In the genomic region with DNA sequence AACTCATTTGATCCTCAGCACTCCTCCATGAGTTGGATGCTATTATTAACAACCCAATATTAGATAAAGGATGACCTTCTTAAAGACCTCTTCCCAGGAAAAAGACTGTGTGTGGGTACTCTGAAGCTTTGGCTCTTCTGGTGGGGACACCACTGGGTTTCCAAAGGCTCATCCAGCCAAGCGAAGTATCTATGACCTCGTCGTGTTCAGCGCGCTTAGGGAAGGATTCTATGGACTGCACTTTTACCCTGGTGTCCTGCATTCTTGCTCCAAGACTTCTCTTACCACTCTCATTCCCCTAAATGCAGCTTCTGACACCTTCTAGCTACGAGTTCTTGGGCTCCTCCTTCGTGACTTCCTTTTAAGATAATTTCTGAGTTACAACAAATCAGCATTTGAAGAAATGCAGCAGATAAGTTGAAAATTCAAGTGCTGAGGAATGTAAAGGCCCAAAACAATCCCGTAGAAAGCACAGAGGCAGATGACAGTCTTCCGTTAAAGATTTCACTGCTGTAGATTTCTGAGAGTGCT, we compare ENCODE assay signal across 10 cellular contexts. TPM values are rescaled to one million over a fixed set of nuclear protein-coding genes. Genes with fewer than 3 reads are reported as not detected.
DNase-seq lines count a peak whose midpoint lies in the region; ATAC-seq and TF ChIP-seq lines count a peak whose summit lies in the region.
"Had no signal": no experiment of that assay in that cellular context is flagged by ENCODE, and none has a peak within 500 bp of the region (broad histone marks: within the 10 kb centered on the region; RNA-seq: fewer than 3 reads in every experiment).

No MANE protein-coding gene starts in this region.

- no peak for ATAC-seq in lung (ENCODE audit: insufficient read depth, low FRiP score)
- ATAC-seq in esophagus mucosa, result no peak
- no peak for ATAC-seq in GM18511 (IDR thresholded peaks at IDR 0.05; ENCODE audit: unreplicated experiment)
- ATAC-seq in GM18858 (IDR thresholded peaks at IDR 0.05; ENCODE audit: unreplicated experiment), result no peak

- peak overlapping the region; percentile 48 for H3K4me3 ChIP-seq in HUES6 (ENCODE audit: low read depth, low read length)
- peak overlapping the region; percentile 78 for H3K4me3 ChIP-seq in coronary artery
- no peak overlapping the region for H3K4me3 ChIP-seq in lung
- H3K4me3 ChIP-seq in stomach smooth muscle (ENCODE audit: low read length in 2 of 2), result peak overlapping the region; percentile 84 to 95

- H3K27ac ChIP-seq in HUES6 (ENCODE audit: low read depth, low read length) (peak overlapping the region; percentile 72), coronary artery (peak overlapping the region; percentile 78 to 92), lung (ENCODE audit: low read depth in 1 of 2, low read length in 1 of 2) (peak overlapping the region; percentile 42 to 89), stomach smooth muscle (ENCODE audit: low read length) (peak overlapping the region; percentile 80)

- TF ChIP-seq CTCF in coronary artery (IDR thresholded peaks at IDR 0.05) (no peak), lung (IDR thresholded peaks at IDR 0.05; ENCODE audit: control extremely low read depth, extremely low read depth) (no peak)

- WGBS in lung, 2 donors, result 55 to 71% methylated on average over 9 of the region's 9 CpGs

- H3K9ac ChIP-seq in HUES6 (ENCODE audit: low read length), result peak overlapping the region; percentile 77
- peak overlapping the region; percentile 84 to 85 for H3K9ac ChIP-seq in stomach smooth muscle (ENCODE audit: low read length in 2 of 2)

- H3K4me1 ChIP-seq in HUES6 (ENCODE audit: control insufficient read depth, insufficient read depth, low read length), result peaks cover 21% of the 10 kb centered on the region
- H3K4me1 ChIP-seq in lung (ENCODE audit: control insufficient read depth in 2 of 2, insufficient read depth in 2 of 2, low read length in 2 of 2), result no peaks in the 10 kb centered on the region
- H3K4me1 ChIP-seq in stomach smooth muscle (ENCODE audit: control insufficient read depth, insufficient read depth, low read length), result peaks cover 8% of the 10 kb centered on the region

- DNase-seq in coronary artery (ENCODE audit: low spot score) (no peak), lung (ENCODE audit: low spot score) (no peak), NCI-H1417 treated with DMSO at 0.1 percent for 48 hours (lab: John Stamatoyannopoulos, UW) (no peak)
- DNase-seq: activated naive CD4-positive, alpha-beta T cell treated with anti-CD3 and anti-CD28 coated beads, Interleukin-2, amount 10 ng/mL, durations not matched to agents 7 days and 5 days; NCI-H1694 had no signal

- H3K27me3 ChIP-seq in HUES6 (ENCODE audit: control insufficient read depth, insufficient read depth, low read length) (no peaks in the 10 kb centered on the region), lung (ENCODE audit: control insufficient read depth, insufficient read depth) (no peaks in the 10 kb centered on the region), stomach smooth muscle (ENCODE audit: control insufficient read depth in 1 of 2, insufficient read depth in 2 of 2, low read length in 2 of 2) (no peaks in the 10 kb centered on the region)

- no peaks in the 10 kb centered on the region for H3K36me3 ChIP-seq in HUES6 (ENCODE audit: control insufficient read depth, insufficient read depth, low read length)
- H3K36me3 ChIP-seq in lung (ENCODE audit: control insufficient read depth in 2 of 2, insufficient read depth in 2 of 2, low read length in 2 of 2), result no peaks in the 10 kb centered on the region
- H3K36me3 ChIP-seq in stomach smooth muscle (ENCODE audit: control insufficient read depth in 2 of 2, insufficient read depth in 2 of 2, low read length in 2 of 2), result no peaks in the 10 kb centered on the region

- H3K9me3 ChIP-seq in HUES6 (ENCODE audit: control insufficient read depth, insufficient read depth, low read depth, low read length) (no peaks in the 10 kb centered on the region; the same call in 1 of the 2 replicates), lung (ENCODE audit: control insufficient read depth in 2 of 2, insufficient read depth in 1 of 2, low read length in 1 of 2) (no peaks in the 10 kb centered on the region), stomach smooth muscle (ENCODE audit: control insufficient read depth in 2 of 2, low read length in 2 of 2) (no peaks in the 10 kb centered on the region)

RNA-seq across cellular contexts. Expression of a gene that starts 0.7 kb away (rescaled TPM):
- 100 to 1,000 TPM in 1 of 2 donors, 10 to 100 TPM in 1; 45.9 to 135 TPM for total RNA-seq in lung
- polyA plus RNA-seq in lung, result 10 to 100 TPM; 62.2 to 91.8 TPM
- total RNA-seq in esophagus mucosa, result 2.5 TPM

Comparison
In these comparisons a context has a peak if more than half of its experiments do, and no peak if none do; other contexts are left out.
1. RNA of a gene that starts 0.7 kb away (total RNA-seq): 45.9 to 135 TPM in lung; 2.5 TPM in esophagus mucosa (single experiment); every median in the first group is over 10 times any median in the second.
2. Peak in every context shown above with its lines, with median percentiles within 50 percentile points of each other: H3K27ac ChIP-seq.